In genomic region chr13:20773194-20774080, GRCh38 we compare ENCODE assay signal across 1 cellular context.
TF ChIP-seq lines count a peak whose summit lies in the region.

Gene EEF1AKMT1 (minus strand): TSS chr13:20773961. CDS start chr13:20757598, 16,363 bp downstream.

TF ChIP-seq in GM12878, 131 proteins besides CTCF, POLR2A, EP300 and RAD21 (continued from another document):
- TF ChIP-seq ZBTB4 (CRISPR knock-in tag; IDR thresholded peaks at IDR 0.05) (no peak), KLF5 (IDR thresholded peaks at IDR 0.05; ENCODE audit: partially characterized antibody) (peak; percentile 4), MLLT1 (IDR thresholded peaks at IDR 0.05) (peak; percentile 16; the same call in 1 of the 2 replicates), ZBTB40 (IDR thresholded peaks at IDR 0.05; ENCODE audit: borderline replicate concordance) (0 out of 2 replicates have a peak, but pooled peaks have one; percentile 18), SMAD1 (IDR thresholded peaks at IDR 0.05; ENCODE audit: low read depth, partially characterized antibody) (no peak), PKNOX1 (IDR thresholded peaks at IDR 0.05) (peak; percentile 95), RB1 (IDR thresholded peaks at IDR 0.05; ENCODE audit: borderline replicate concordance) (0 out of 2 replicates have a peak, but pooled peaks have one; percentile 27), ETV6 (conservative IDR thresholded peaks at IDR 0.05 in 1 of 2, IDR thresholded peaks at IDR 0.05 in 1 of 2; ENCODE audit: borderline replicate concordance in 1 of 2, low read depth in 1 of 2) (no peak), MTA3 (IDR thresholded peaks at IDR 0.05; ENCODE audit: borderline replicate concordance, low read length) (0 out of 2 replicates have a peak, but pooled peaks have one; percentile 61), CHD2 (IDR thresholded peaks at IDR 0.05; ENCODE audit: borderline replicate concordance, low read depth, low read length) (0 out of 2 replicates have a peak, but pooled peaks have one; percentile 7), HCFC1 (IDR thresholded peaks at IDR 0.05; ENCODE audit: low read length) (0 out of 2 replicates have a peak, but pooled peaks have one; percentile 10), NRF1 (conservative IDR thresholded peaks at IDR 0.05; ENCODE audit: low read depth, low read length) (peak; percentile 98), RFX5 (IDR thresholded peaks at IDR 0.05; ENCODE audit: low read depth, low read length) (no peak), STAT3 (IDR thresholded peaks at IDR 0.05; ENCODE audit: low read depth, low read length) (no peak), SP1 (IDR thresholded peaks at IDR 0.05; ENCODE audit: low read depth, low read length) (peak; percentile 8), NFIC (IDR thresholded peaks at IDR 0.05; ENCODE audit: low read depth, low read length) (no peak), SPI1 (IDR thresholded peaks at IDR 0.05; ENCODE audit: borderline replicate concordance, insufficient read depth, low read depth, low read length) (peak; percentile 19; the same call in 1 of the 2 replicates), TCF12 (IDR thresholded peaks at IDR 0.05; ENCODE audit: low read depth, low read length) (peak; percentile 6; the same call in 1 of the 2 replicates), ZZZ3 (IDR thresholded peaks at IDR 0.05; ENCODE audit: control insufficient read depth, insufficient read length, low read depth) (no peak), PBX3 (IDR thresholded peaks at IDR 0.05; ENCODE audit: insufficient replicate concordance, low read depth, low read length) (peak; percentile 90), ZNF687 (IDR thresholded peaks at IDR 0.05) (peak; percentile 80; the same call in 1 of the 2 replicates), YY1 (IDR thresholded peaks at IDR 0.05; ENCODE audit: low read depth, low read length) (no peak), NR2C2 (IDR thresholded peaks at IDR 0.05; ENCODE audit: borderline replicate concordance, control insufficient read depth, insufficient read length, low read depth) (no peak), CHD1 (IDR thresholded peaks at IDR 0.05; ENCODE audit: low read depth, low read length) (0 out of 2 replicates have a peak, but pooled peaks have one; percentile 34), PAX5 (IDR thresholded peaks at IDR 0.05; ENCODE audit: borderline replicate concordance, low read depth, low read length) (0 out of 2 replicates have a peak, but pooled peaks have one; percentile 47), WRNIP1 (IDR thresholded peaks at IDR 0.05; ENCODE audit: borderline replicate concordance, low read depth, low read length) (no peak), GABPA (IDR thresholded peaks at IDR 0.05; ENCODE audit: low read depth) (0 out of 2 replicates have a peak, but pooled peaks have one; percentile 12), SRF (IDR thresholded peaks at IDR 0.05; ENCODE audit: low read depth in 2 of 2, low read length in 2 of 2) (peak; percentile 95 to 98), TBL1XR1 (IDR thresholded peaks at IDR 0.05; ENCODE audit: low read depth, low read length) (no peak), DPF2 (IDR thresholded peaks at IDR 0.05) (0 out of 2 replicates have a peak, but pooled peaks have one; percentile 54), NBN (IDR thresholded peaks at IDR 0.05) (peak; percentile 52), RBBP5 (conservative IDR thresholded peaks at IDR 0.05) (no peak), RELB (IDR thresholded peaks at IDR 0.05; ENCODE audit: low read depth) (peak; percentile 42; the same call in 1 of the 2 replicates), BCL3 (IDR thresholded peaks at IDR 0.05; ENCODE audit: borderline replicate concordance, insufficient read depth, low read depth, low read length, poor library complexity, severe bottlenecking) (peak; percentile 71), RUNX3 (IDR thresholded peaks at IDR 0.05; ENCODE audit: low read length) (peak; percentile 86), CBX5 (IDR thresholded peaks at IDR 0.05; ENCODE audit: low read depth) (0 out of 2 replicates have a peak, but pooled peaks have one; percentile 49), MXI1 (IDR thresholded peaks at IDR 0.05; ENCODE audit: low read depth, low read length) (0 out of 2 replicates have a peak, but pooled peaks have one; percentile 61)
TF ChIP-seq in GM12878: peak in this region for 42.
